28 cellular contexts compared by ENCODE assay signal in the genomic region with DNA sequence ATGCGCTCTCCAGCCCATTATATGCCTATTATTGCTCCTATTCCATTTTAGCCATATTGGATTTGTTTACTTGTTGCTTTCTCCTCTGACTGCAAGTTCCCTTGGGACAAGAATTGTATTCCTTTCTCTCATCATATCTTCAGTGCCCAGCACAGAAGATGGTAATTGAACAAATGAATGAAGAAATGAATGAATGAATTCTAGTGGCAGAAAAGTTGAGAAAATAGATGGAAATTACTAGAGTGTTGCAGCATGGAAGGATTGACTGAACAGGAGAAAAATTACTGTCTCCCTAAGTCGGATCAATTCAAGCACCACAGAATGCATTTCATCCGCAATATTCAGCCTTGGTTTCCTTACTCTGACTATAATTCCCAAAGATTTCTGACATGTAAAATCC.
"Had no signal": no experiment of that assay in that cellular context is flagged by ENCODE, and none has a peak within 500 bp of the region (broad histone marks: within the 10 kb centered on the region; RNA-seq: fewer than 3 reads in every experiment).

No MANE protein-coding gene starts in this region.

- H3K27ac ChIP-seq: colonic mucosa, coronary artery, dorsolateral prefrontal cortex, epithelial cell of prostate, esophagus muscularis mucosa, esophagus squamous epithelium, foreskin keratinocyte, gastrocnemius medialis, gastroesophageal sphincter, heart left ventricle, heart right ventricle had no signal

- H3K4me3 ChIP-seq: colonic mucosa, coronary artery, dorsolateral prefrontal cortex, esophagus muscularis mucosa, esophagus squamous epithelium, gastrocnemius medialis, gastroesophageal sphincter, heart left ventricle, heart right ventricle had no signal

- DNase-seq: colonic mucosa; cortex of kidney; dermis blood vessel endothelial cell; dorsolateral prefrontal cortex; effector CD4-positive, alpha-beta T cell; effector CD8-positive, alpha-beta T cell; effector memory CD4-positive, alpha-beta T cell; effector memory CD8-positive, alpha-beta T cell; endodermal cell; erythroblast; esophagus squamous epithelium; foreskin fibroblast; foreskin keratinocyte; foreskin melanocyte; gastrocnemius medialis; glutamatergic neuron; head of caudate nucleus; heart left ventricle; heart right ventricle had no signal

- FAIRE-seq: colon, endometrium, endothelial cell of umbilical vein, frontal cortex had no signal

- H3K27me3 ChIP-seq: colonic mucosa, dorsolateral prefrontal cortex, esophagus muscularis mucosa, esophagus squamous epithelium, foreskin keratinocyte, gastrocnemius medialis, gastroesophageal sphincter, heart left ventricle had no signal

- H3K36me3 ChIP-seq: colonic mucosa, esophagus muscularis mucosa, esophagus squamous epithelium, gastrocnemius medialis, gastroesophageal sphincter, heart left ventricle, heart right ventricle had no signal

- H3K9me3 ChIP-seq: colonic mucosa, esophagus muscularis mucosa, gastrocnemius medialis had no signal

- H3K4me1 ChIP-seq: colonic mucosa, esophagus muscularis mucosa, esophagus squamous epithelium, foreskin keratinocyte, gastrocnemius medialis, gastroesophageal sphincter, heart left ventricle, heart right ventricle had no signal

- ATAC-seq: effector memory CD8-positive, alpha-beta T cell; esophagus mucosa; foreskin keratinocyte; gastrocnemius medialis; gastroesophageal sphincter; heart left ventricle; heart right ventricle had no signal
